Comparison of ENCODE assay signal across 7 cellular contexts in the genomic region with DNA sequence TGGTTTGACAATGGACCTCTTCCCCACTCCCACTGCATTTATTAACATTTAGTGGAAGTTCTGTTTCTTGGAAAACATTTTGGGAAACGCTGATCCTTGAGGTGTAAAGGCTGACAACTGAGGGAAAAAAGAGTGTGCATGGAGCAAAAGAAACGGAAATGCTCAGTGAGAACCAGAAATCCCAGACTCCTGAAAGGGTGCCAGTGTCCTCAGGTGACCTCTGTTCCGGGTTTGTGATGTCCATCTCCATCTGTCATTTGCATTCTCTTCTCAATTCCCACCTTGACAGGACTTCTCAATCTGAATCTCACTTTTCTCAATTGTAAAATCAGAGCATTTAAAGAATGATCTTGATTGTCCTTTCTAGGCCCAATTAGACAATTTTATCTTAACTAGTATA.
"Had no signal": no experiment of that assay in that cellular context is flagged by ENCODE, and none has a peak within 500 bp of the region (broad histone marks: within the 10 kb centered on the region; RNA-seq: fewer than 3 reads in every experiment).

No MANE protein-coding gene starts in this region.

- ATAC-seq: K562 had no signal

- H3K4me3 ChIP-seq: GM23248, K562 had no signal

- DNase-seq: GM23248, GOT3, H9, HCEC 1CT, IMR-90, KG1 had no signal
